ENCODE assay signal across 8 cellular contexts in genomic region chr5:150350524-150351344, GRCh38. TPM values are rescaled to one million over a fixed set of nuclear protein-coding genes. Genes with fewer than 3 reads are reported as not detected.
DNase-seq lines count a peak whose midpoint lies in the region; ATAC-seq and TF ChIP-seq lines count a peak whose summit lies in the region.

No MANE protein-coding gene starts in this region.

- no peaks in the 10 kb centered on the region for H3K36me3 Mint-ChIP-seq in nephron progenitor cell (ENCODE audit: low read depth)

- H3K36me3 ChIP-seq in NT2/D1 (ENCODE audit: insufficient read depth, insufficient read length, low read length) (no peaks in the 10 kb centered on the region), thyroid gland (no peaks in the 10 kb centered on the region)

- H3K9me3 ChIP-seq in NT2/D1 (ENCODE audit: insufficient read depth, low read length) (no peaks in the 10 kb centered on the region), thyroid gland (no peaks in the 10 kb centered on the region)

- intact Hi-C loops in thyroid gland (cut with DNase I): no loop called here

- DNase-seq in NT2/D1 (ENCODE audit: low read depth, low spot score) (peak; percentile 62), fibroblast of pulmonary artery (ENCODE audit: low read depth) (peak; percentile 78), nephron progenitor cell (peak; percentile 80), thyroid gland (peak; percentile 50 to 51)
- DNase-seq in activated T-cell treated with anti-CD3 and anti-CD28 coated beads, Interleukin-2, amount 50 U/mL, for 48 hours: peak; percentile 67 to 72

- H3K27me3 ChIP-seq in NT2/D1 (ENCODE audit: insufficient read depth, insufficient read length): no peaks in the 10 kb centered on the region
- no peaks in the 10 kb centered on the region for H3K27me3 ChIP-seq in thyroid gland

- ATAC-seq in GM18870 (IDR thresholded peaks at IDR 0.05; ENCODE audit: unreplicated experiment) (peak; percentile 86), HG03066 (IDR thresholded peaks at IDR 0.05; ENCODE audit: low read depth, unreplicated experiment) (peak; percentile 93)

- no peak overlapping the region for H3K4me3 ChIP-seq in NT2/D1 (ENCODE audit: insufficient read length, low read depth)
- H3K4me3 ChIP-seq in fibroblast of pulmonary artery (replicated peaks; ENCODE audit: low read depth, low read length): no peak overlapping the region
- no peak overlapping the region for H3K4me3 ChIP-seq in thyroid gland (replicated peaks in 1 of 3)

- 44 to 52% methylated on average over 7 of the region's 7 CpGs for WGBS in thyroid gland, 2 donors

- H3K4me1 ChIP-seq in NT2/D1 (ENCODE audit: insufficient read depth, insufficient read length): peaks cover 2% of the 10 kb centered on the region
- H3K4me1 ChIP-seq in thyroid gland: no peaks in the 10 kb centered on the region

- no peaks in the 10 kb centered on the region for H3K9me3 Mint-ChIP-seq in nephron progenitor cell

- peak; percentile 85 for TF ChIP-seq CTCF in C4-2B (conservative IDR thresholded peaks at IDR 0.05)
- TF ChIP-seq CTCF in fibroblast of pulmonary artery (IDR thresholded peaks at IDR 0.05; ENCODE audit: low read length, missing control alignments): peak; percentile 60
- peak; percentile 68 for TF ChIP-seq CTCF in nephron progenitor cell (IDR thresholded peaks at IDR 0.05)
- peak in 2 of 6 experiments; percentile 19 to 23 for TF ChIP-seq CTCF in thyroid gland (IDR thresholded peaks at IDR 0.05)

- H3K9ac ChIP-seq in NT2/D1 (ENCODE audit: insufficient read length, low read depth): no peak overlapping the region

- H3K4me3 Mint-ChIP-seq in nephron progenitor cell: no peak overlapping the region

- no peak overlapping the region for H3K27ac Mint-ChIP-seq in nephron progenitor cell

- peaks cover 46% of the 10 kb centered on the region for H3K4me1 Mint-ChIP-seq in nephron progenitor cell

- peaks cover 14% of the 10 kb centered on the region for H3K27me3 Mint-ChIP-seq in nephron progenitor cell (ENCODE audit: low read depth, poor library complexity)

- no peak for TF ChIP-seq POLR2A in thyroid gland (IDR thresholded peaks at IDR 0.05)

- H3K27ac ChIP-seq in C4-2B (no peak overlapping the region), thyroid gland (no peak overlapping the region)

RNA-seq across cellular contexts. Expression of gene TCOF1, which starts 6.8 kb away (rescaled TPM):
- 10 to 100 TPM; 20.7 to 28.0 (median 25.3) TPM for total RNA-seq in thyroid gland

RNA-seq across cellular contexts. Expression of gene ARSI, which starts 48.0 kb away (rescaled TPM):
- under 1 TPM in 2 of 4 donors, not detected in 2; 0.22 to 0.67 TPM for total RNA-seq in thyroid gland
